Comparison of ENCODE assay signal across 10 cellular contexts in genomic region chr14:96253140-96253539, GRCh38. TPM values are rescaled to one million over a fixed set of nuclear protein-coding genes. Genes with fewer than 3 reads are reported as not detected.
DNase-seq lines count a peak whose midpoint lies in the region; ATAC-seq and TF ChIP-seq lines count a peak whose summit lies in the region.
"Had no signal": no experiment of that assay in that cellular context is flagged by ENCODE, and none has a peak within 500 bp of the region (broad histone marks: within the 10 kb centered on the region; RNA-seq: fewer than 3 reads in every experiment).

No MANE protein-coding gene starts in this region.

- H3K9me2 ChIP-seq in PC-9 (ENCODE audit: insufficient read depth): no peaks in the 10 kb centered on the region

- H3K27ac ChIP-seq in PC-9 (no peak overlapping the region), rectal smooth muscle tissue (ENCODE audit: low read depth, low read length) (peak overlapping the region; percentile 33)
- H3K27ac ChIP-seq in CD4-positive, alpha-beta memory T cell (ENCODE audit: low read depth, low read length): no peak overlapping the region
- H3K27ac ChIP-seq: ascending aorta had no signal

- H3K79me2 ChIP-seq in PC-9 (ENCODE audit: low read depth): no peaks in the 10 kb centered on the region

- no peaks in the 10 kb centered on the region for H3K9me3 ChIP-seq in PC-9 (ENCODE audit: insufficient read depth, low read depth)
- H3K9me3 ChIP-seq in CD4-positive, alpha-beta memory T cell (ENCODE audit: control insufficient read depth in 1 of 2, low read length in 2 of 2): no peaks in the 10 kb centered on the region
- H3K9me3 ChIP-seq: ascending aorta had no signal

- H3K27me3 Mint-ChIP-seq in activated naive CD4-positive, alpha-beta T cell treated with anti-CD3 and anti-CD28 coated beads, Interleukin-2, amount 10 ng/mL, durations not matched to agents 7 days and 5 days: peaks cover 16% of the 10 kb centered on the region
- H3K27me3 Mint-ChIP-seq in CD4-positive, alpha-beta memory T cell: peaks cover 26 to 42% of the 10 kb centered on the region in 2 donors

- H2AFZ ChIP-seq in PC-9: no peak overlapping the region

- H3F3A ChIP-seq in PC-9 (ENCODE audit: insufficient read depth, low read depth): no peaks in the 10 kb centered on the region

- H3K27ac Mint-ChIP-seq in activated naive CD4-positive, alpha-beta T cell treated with anti-CD3 and anti-CD28 coated beads, Interleukin-2, amount 10 ng/mL, durations not matched to agents 7 days and 5 days: no peak overlapping the region
- no peak overlapping the region for H3K27ac Mint-ChIP-seq in CD4-positive, alpha-beta memory T cell

- H3K36me3 Mint-ChIP-seq in activated naive CD4-positive, alpha-beta T cell treated with anti-CD3 and anti-CD28 coated beads, Interleukin-2, amount 10 ng/mL, durations not matched to agents 7 days and 5 days: no peaks in the 10 kb centered on the region
- H3K36me3 Mint-ChIP-seq in CD4-positive, alpha-beta memory T cell: no peaks in the 10 kb centered on the region

- intact Hi-C loops in PC-9 (cut with micrococcal nuclease; ENCODE audit: unreplicated experiment): no loop called here
- intact Hi-C loops in CD4-positive, alpha-beta memory T cell (cut with micrococcal nuclease): no loop called here

- no peak overlapping the region for H3K4me3 Mint-ChIP-seq in activated naive CD4-positive, alpha-beta T cell treated with anti-CD3 and anti-CD28 coated beads, Interleukin-2, amount 10 ng/mL, durations not matched to agents 7 days and 5 days
- no peak overlapping the region for H3K4me3 Mint-ChIP-seq in CD4-positive, alpha-beta memory T cell

- POLR2A ChIA-PET in PC-9 (lab: Charles Lee; ENCODE audit: unreplicated experiment): no interaction called here
- POLR2A ChIA-PET in CD4-positive, alpha-beta memory T cell (lab: Charles Lee; ENCODE audit: partially characterized antibody): no interaction called here

- H3K4me2 ChIP-seq in PC-9: peak overlapping the region; percentile 4

- peaks cover 17% of the 10 kb centered on the region for H3K4me1 ChIP-seq in PC-9 (replicated peaks; ENCODE audit: insufficient read depth)
- peaks cover 24% of the 10 kb centered on the region for H3K4me1 ChIP-seq in rectal smooth muscle tissue (ENCODE audit: control insufficient read depth, insufficient read depth, low read length)
- no peaks in the 10 kb centered on the region for H3K4me1 ChIP-seq in CD4-positive, alpha-beta memory T cell (ENCODE audit: insufficient read depth, low read length)
- H3K4me1 ChIP-seq: ascending aorta had no signal

- H3K9ac ChIP-seq in rectal smooth muscle tissue (ENCODE audit: low read length): no peak overlapping the region

- no peaks in the 10 kb centered on the region for H4K20me1 ChIP-seq in PC-9 (ENCODE audit: insufficient read depth)

- H3K4me3 ChIP-seq in PC-9: no peak overlapping the region
- H3K4me3 ChIP-seq in rectal smooth muscle tissue (ENCODE audit: low read length): no peak overlapping the region
- no peak overlapping the region for H3K4me3 ChIP-seq in CD4-positive, alpha-beta memory T cell (ENCODE audit: low read length in 2 of 2)
- H3K4me3 ChIP-seq: ascending aorta had no signal

- CTCF ChIA-PET in PC-9 (lab: Charles Lee): no interaction called here
- CTCF ChIA-PET in activated naive CD4-positive, alpha-beta T cell treated with anti-CD3 and anti-CD28 coated beads, Interleukin-2, amount 10 ng/mL, durations not matched to agents 7 days and 5 days (lab: Charles Lee): no interaction called here
- CTCF ChIA-PET in CD4-positive, alpha-beta memory T cell (lab: Charles Lee; ENCODE audit: partially characterized antibody): no interaction called here

- BruUV-seq in PC-9 (replicated peaks; lab: Mats Ljungman, UMichigan): no TSS peak

- peak; percentile 74 for DNase-seq in ELF-1 (ENCODE audit: low read depth, low spot score)
- peak; percentile 22 to 81 for DNase-seq in PC-9
- DNase-seq in fibroblast of peridontal ligament (ENCODE audit: extremely low read depth): peak; percentile 82
- no peak for DNase-seq in activated effector memory CD4-positive, alpha-beta T cell treated with anti-CD3 and anti-CD28 coated beads, Interleukin-2, amount 50 U/mL, for 16 hours
- no peak for DNase-seq in activated naive CD4-positive, alpha-beta T cell treated with anti-CD3 and anti-CD28 coated beads, Interleukin-2, amount 10 ng/mL, durations not matched to agents 7 days and 5 days
- no peak for DNase-seq in CD4-positive, alpha-beta memory T cell
- DNase-seq: H7 had no signal

- ATAC-seq in HG02884 (IDR thresholded peaks at IDR 0.05; ENCODE audit: unreplicated experiment): no peak

- H3K27me3 ChIP-seq in PC-9 (ENCODE audit: insufficient read depth, low read depth) (no peaks in the 10 kb centered on the region), rectal smooth muscle tissue (ENCODE audit: control insufficient read depth, insufficient read depth, low read length) (no peaks in the 10 kb centered on the region)
- peaks cover 3% of the 10 kb centered on the region for H3K27me3 ChIP-seq in CD4-positive, alpha-beta memory T cell (ENCODE audit: insufficient read depth, low read length)
- H3K27me3 ChIP-seq: ascending aorta had no signal

- no peak for TF ChIP-seq CTCF in PC-9 (conservative IDR thresholded peaks at IDR 0.05)

- H3K4me1 Mint-ChIP-seq in activated naive CD4-positive, alpha-beta T cell treated with anti-CD3 and anti-CD28 coated beads, Interleukin-2, amount 10 ng/mL, durations not matched to agents 7 days and 5 days: no peaks in the 10 kb centered on the region
- H3K4me1 Mint-ChIP-seq in CD4-positive, alpha-beta memory T cell: no peaks in the 10 kb centered on the region

- H3K9me3 Mint-ChIP-seq in activated naive CD4-positive, alpha-beta T cell treated with anti-CD3 and anti-CD28 coated beads, Interleukin-2, amount 10 ng/mL, durations not matched to agents 7 days and 5 days: no peaks in the 10 kb centered on the region
- peaks cover 0 to 2% (median 0%) of the 10 kb centered on the region in 8 donors for H3K9me3 Mint-ChIP-seq in CD4-positive, alpha-beta memory T cell

- no peaks in the 10 kb centered on the region for H3K36me3 ChIP-seq in PC-9 (ENCODE audit: low read depth)
- no peaks in the 10 kb centered on the region for H3K36me3 ChIP-seq in rectal smooth muscle tissue (ENCODE audit: control insufficient read depth, insufficient read depth, low read length)
- H3K36me3 ChIP-seq in CD4-positive, alpha-beta memory T cell (ENCODE audit: insufficient read depth, low read length): no peaks in the 10 kb centered on the region
- H3K36me3 ChIP-seq: ascending aorta had no signal

RNA-seq across cellular contexts. Expression of gene BDKRB1, which starts 2.9 kb away (rescaled TPM):
- total RNA-seq in PC-9 (2021): not detected in 2 replicates
- total RNA-seq in CD4-positive, alpha-beta memory T cell: not detected
- polyA plus RNA-seq in CD4-positive, alpha-beta memory T cell: not detected
- total RNA-seq: ascending aorta had no signal

RNA-seq across cellular contexts. Expression of gene BDKRB2, which starts 48.5 kb away (rescaled TPM):
- 0.28 and 0.43 TPM in 2 replicates for total RNA-seq in PC-9 (2021)
- not detected for total RNA-seq in CD4-positive, alpha-beta memory T cell
- polyA plus RNA-seq in CD4-positive, alpha-beta memory T cell: not detected

Comparison
In these comparisons a context has a peak if more than half of its experiments do, and no peak if none do; other contexts are left out.
1. DNase-seq: peak in ELF-1 (single experiment), PC-9 (2 of 2) and fibroblast of peridontal ligament (single experiment); none in activated effector memory CD4-positive, alpha-beta T cell treated with anti-CD3 and anti-CD28 coated beads, Interleukin-2, amount 50 U/mL, for 16 hours (single experiment), activated naive CD4-positive, alpha-beta T cell treated with anti-CD3 and anti-CD28 coated beads, Interleukin-2, amount 10 ng/mL, durations not matched to agents 7 days and 5 days (single experiment) and CD4-positive, alpha-beta memory T cell (0 of 5).